ENCODE assay signal across 22 cellular contexts in the genomic region with DNA sequence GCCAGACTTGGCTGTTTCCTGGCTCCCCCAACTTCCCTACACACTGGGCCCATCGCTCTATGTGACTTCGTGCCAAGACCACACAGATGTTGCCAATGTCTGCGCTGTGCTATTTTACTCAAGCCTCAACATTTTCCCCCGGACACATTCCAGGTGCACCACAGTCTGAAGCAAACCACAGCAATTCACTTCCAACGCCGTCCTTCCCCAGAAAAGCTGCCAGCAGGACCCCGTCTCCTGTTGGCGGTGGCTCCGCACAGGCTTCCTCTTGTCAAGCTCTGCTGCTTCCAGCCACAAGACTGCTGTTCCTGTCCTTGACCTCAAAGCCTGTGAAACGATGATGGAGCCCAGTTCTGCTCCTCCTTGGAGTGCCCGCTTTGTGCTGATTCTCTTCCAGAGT.
A peak's percentile ranks its signal among the peaks of the same experiment; 100 is the strongest.
DNase-seq lines count a peak whose midpoint lies in the region; ATAC-seq and TF ChIP-seq lines count a peak whose summit lies in the region.
"Had no signal": no experiment of that assay in that cellular context is flagged by ENCODE, and none has a peak within 500 bp of the region (broad histone marks: within the 10 kb centered on the region; RNA-seq: fewer than 3 reads in every experiment).

No MANE protein-coding gene starts in this region.

- TF ChIP-seq CTCF in DOHH2 (IDR thresholded peaks at IDR 0.05; ENCODE audit: low read depth, low read length, poor library complexity, severe bottlenecking) (no peak), Panc1 (IDR thresholded peaks at IDR 0.05) (no peak), fibroblast of the aortic adventitia (IDR thresholded peaks at IDR 0.05; ENCODE audit: insufficient read depth, low read length) (no peak), progenitor cell of endocrine pancreas (IDR thresholded peaks at IDR 0.05; ENCODE audit: unreplicated experiment) (no peak)

- no peaks in the 10 kb centered on the region for H3K9me2 ChIP-seq in DOHH2 (replicated peaks; ENCODE audit: control insufficient read depth, low read length)

- H3K4ac ChIP-seq in trophoblast cell (ENCODE audit: low read depth, low read length) = no peak overlapping the region

- H3K4me3 Mint-ChIP-seq in progenitor cell of endocrine pancreas (ENCODE audit: low read depth) = no peak overlapping the region
- H3K4me3 Mint-ChIP-seq: activated naive CD8-positive, alpha-beta T cell treated with anti-CD3 and anti-CD28 coated beads for 36 hours; activated T-cell treated with anti-CD3 and anti-CD28 coated beads, Interleukin-2, amount 50 U/mL, for 72 hours had no signal

- CTCF ChIA-PET in Panc1 (lab: Charles Lee) = no interaction called here

- H3K79me1 ChIP-seq in trophoblast cell (ENCODE audit: low read length) = peaks cover 9% of the 10 kb centered on the region

- H3K4me1 Mint-ChIP-seq in progenitor cell of endocrine pancreas (ENCODE audit: low read depth) = peaks cover 2% of the 10 kb centered on the region

- POLR2A ChIA-PET in Panc1 (lab: Charles Lee) = no interaction called here

- intact Hi-C loops in Panc1 (cut with micrococcal nuclease; ENCODE audit: unreplicated experiment) = no loop called here

- H2AK5ac ChIP-seq in trophoblast cell (ENCODE audit: low read length) = peak overlapping the region; percentile 45

- H2BK120ac ChIP-seq in trophoblast cell (ENCODE audit: insufficient read depth, low read length, poor library complexity) = no peak overlapping the region

- H2BK12ac ChIP-seq in trophoblast cell (ENCODE audit: low read length) = peak overlapping the region; percentile 54

- peaks cover 4% of the 10 kb centered on the region for H3K36me3 Mint-ChIP-seq in progenitor cell of endocrine pancreas (ENCODE audit: insufficient read depth)

- H3K4me1 ChIP-seq in DOHH2 (ENCODE audit: control insufficient read depth, low read length) = peaks cover 11% of the 10 kb centered on the region
- peaks cover 9% of the 10 kb centered on the region for H3K4me1 ChIP-seq in Panc1 (ENCODE audit: control insufficient read depth, insufficient read depth, low read length)
- peaks cover 22 to 27% of the 10 kb centered on the region in 2 experiments for H3K4me1 ChIP-seq in trophoblast cell (ENCODE audit: control insufficient read depth in 1 of 2, insufficient read depth in 2 of 2, low read length in 2 of 2)

- no peak overlapping the region for H3K27ac Mint-ChIP-seq in progenitor cell of endocrine pancreas
- H3K27ac Mint-ChIP-seq: activated naive CD8-positive, alpha-beta T cell treated with anti-CD3 and anti-CD28 coated beads for 36 hours; activated T-cell treated with anti-CD3 and anti-CD28 coated beads, Interleukin-2, amount 50 U/mL, for 72 hours had no signal

- no peak overlapping the region for H3K4me3 ChIP-seq in DOHH2 (ENCODE audit: low read length)
- no peak overlapping the region for H3K4me3 ChIP-seq in Panc1 (ENCODE audit: low read depth in 2 of 2, low read length in 2 of 2)
- H3K4me3 ChIP-seq in fibroblast of the aortic adventitia (ENCODE audit: low read depth, low read length) = no peak overlapping the region
- H3K4me3 ChIP-seq in trophoblast cell (ENCODE audit: low read depth, low read length) = no peak overlapping the region
- H3K4me3 ChIP-seq: cardiac muscle cell, upper lobe of left lung had no signal

- no peak overlapping the region for H3K14ac ChIP-seq in trophoblast cell (ENCODE audit: low read length)

- no peaks in the 10 kb centered on the region for H4K20me1 ChIP-seq in DOHH2 (ENCODE audit: control insufficient read depth, insufficient read depth, low read depth, low read length)

- WGBS in trophoblast cell (ENCODE audit: extremely low coverage, insufficient coverage, insufficient read length) = no CpG with 5 or more reads among the region's 11 CpGs

- no peak overlapping the region for H4K8ac ChIP-seq in trophoblast cell (ENCODE audit: low read depth, low read length)

- ATAC-seq in Panc1 = no peak
- ATAC-seq: activated T-cell treated with anti-CD3 and anti-CD28 coated beads, Interleukin-2, amount 50 U/mL, for 72 hours; right cardiac atrium had no signal

- H3K27me3 Mint-ChIP-seq in progenitor cell of endocrine pancreas = no peaks in the 10 kb centered on the region
- H3K27me3 Mint-ChIP-seq: activated naive CD8-positive, alpha-beta T cell treated with anti-CD3 and anti-CD28 coated beads for 36 hours had no signal

- DNase-seq in Panc1 (ENCODE audit: low read depth, low spot score) (no peak), fibroblast of the aortic adventitia (ENCODE audit: low read depth) (peak; percentile 33), trophoblast cell (no peak), NCI-H2029 treated with DMSO at 0.1 percent for 48 hours (lab: John Stamatoyannopoulos, UW) (no peak), DMS53 treated with DMSO at 0.1 percent for 48 hours (lab: John Stamatoyannopoulos, UW; ENCODE audit: unreplicated experiment) (no peak), inferior parietal cortex (ENCODE audit: extremely low spot score) (no peak), progenitor cell of endocrine pancreas (ENCODE audit: low spot score, unreplicated experiment) (no peak)
- DNase-seq: activated CD8-positive, alpha-beta memory T cell treated with anti-CD3 and anti-CD28 coated beads for 24 hours; activated naive CD8-positive, alpha-beta T cell treated with anti-CD3 and anti-CD28 coated beads for 36 hours; activated T-cell treated with anti-CD3 and anti-CD28 coated beads, Interleukin-2, amount 50 U/mL, for 72 hours; Caco-2; GF-D8; KG1; midbrain; NCI-H1092; NCI-H510A; right cardiac atrium; stimulated activated naive CD4-positive, alpha-beta T cell treated with Interleukin-2 at 50 U/mL for 16 hours; T-helper 2 cell; upper lobe of left lung had no signal

- H3K27ac ChIP-seq in DOHH2 (ENCODE audit: low read depth, low read length) = no peak overlapping the region
- H3K27ac ChIP-seq in Panc1 (ENCODE audit: low read length) = peak overlapping the region; percentile 29; the same call in 1 of the 2 replicates
- no peak overlapping the region for H3K27ac ChIP-seq in trophoblast cell (ENCODE audit: low read depth, low read length)
- H3K27ac ChIP-seq: cardiac muscle cell, upper lobe of left lung had no signal

- H3K36me3 ChIP-seq in DOHH2 (ENCODE audit: control insufficient read depth, low read length) (no peaks in the 10 kb centered on the region), Panc1 (ENCODE audit: control insufficient read depth, insufficient read depth, low read length) (no peaks in the 10 kb centered on the region), trophoblast cell (ENCODE audit: control insufficient read depth in 1 of 2, insufficient read depth in 2 of 2, low read length in 2 of 2) (peaks cover 0 to 2% of the 10 kb centered on the region in 2 experiments)
- H3K36me3 ChIP-seq: cardiac muscle cell had no signal

- H4K91ac ChIP-seq in trophoblast cell (ENCODE audit: low read depth, low read length) = peak overlapping the region; percentile 8

- H3K4me2 ChIP-seq in DOHH2 (ENCODE audit: low read length) = peak overlapping the region; percentile 20; the same call in 1 of the 2 replicates
- no peak overlapping the region for H3K4me2 ChIP-seq in trophoblast cell (ENCODE audit: low read length)

- in situ Hi-C loops in Panc1 (cut with HindIII; ENCODE audit: low pct_unique_long_range_greater_than_20kb, low sequenced_read_pairs) = no loop called here

- H3K9me3 Mint-ChIP-seq in progenitor cell of endocrine pancreas (ENCODE audit: low read depth) = peaks cover 7% of the 10 kb centered on the region
- H3K9me3 Mint-ChIP-seq: activated T-cell treated with anti-CD3 and anti-CD28 coated beads, Interleukin-2, amount 50 U/mL, for 72 hours had no signal

- H3K9ac ChIP-seq in trophoblast cell (ENCODE audit: low read length) = no peak overlapping the region

- no peak overlapping the region for H4K12ac ChIP-seq in trophoblast cell (ENCODE audit: low read depth, low read length)

- no peaks in the 10 kb centered on the region for H3K27me3 ChIP-seq in DOHH2 (ENCODE audit: control insufficient read depth, low read length)
- H3K27me3 ChIP-seq in Panc1 (ENCODE audit: control insufficient read depth, insufficient read depth, low read length) = no peaks in the 10 kb centered on the region
- no peaks in the 10 kb centered on the region for H3K27me3 ChIP-seq in trophoblast cell (ENCODE audit: insufficient read depth, low read length)
- H3K27me3 ChIP-seq: cardiac muscle cell, upper lobe of left lung had no signal

- no peak overlapping the region for H2AFZ ChIP-seq in trophoblast cell (ENCODE audit: insufficient read depth, low read length, poor library complexity)

- H3K23ac ChIP-seq in trophoblast cell (ENCODE audit: low read length) = no peak overlapping the region

- H2BK5ac ChIP-seq in trophoblast cell (ENCODE audit: low read depth, low read length, poor library complexity) = no peak overlapping the region

- H3K79me2 ChIP-seq in DOHH2 (ENCODE audit: control insufficient read depth, low read length) (no peaks in the 10 kb centered on the region), trophoblast cell (ENCODE audit: control insufficient read depth, insufficient read depth, low read length, poor library complexity) (no peaks in the 10 kb centered on the region)

- BruUV-seq in Panc1 (replicated peaks; lab: Mats Ljungman, UMichigan) = no TSS peak

- H3F3A ChIP-seq in DOHH2 (ENCODE audit: control insufficient read depth, insufficient read depth) = no peaks in the 10 kb centered on the region

- no peak overlapping the region for H3K18ac ChIP-seq in trophoblast cell (ENCODE audit: low read length)

- H3K9me3 ChIP-seq in DOHH2 (ENCODE audit: control insufficient read depth, insufficient read depth, low read length) (no peaks in the 10 kb centered on the region), Panc1 (ENCODE audit: control insufficient read depth, insufficient read depth, low read depth, low read length) (no peaks in the 10 kb centered on the region), trophoblast cell (ENCODE audit: insufficient read depth, low read depth, low read length) (no peaks in the 10 kb centered on the region)
- H3K9me3 ChIP-seq: Caco-2, upper lobe of left lung had no signal
